Comparison of ENCODE assay signal across 8 cellular contexts in genomic region chr11:119361056-119361787, GRCh38. TPM values are rescaled to one million over a fixed set of nuclear protein-coding genes. Genes with fewer than 3 reads are reported as not detected.
DNase-seq lines count a peak whose midpoint lies in the region; ATAC-seq and TF ChIP-seq lines count a peak whose summit lies in the region.

No MANE protein-coding gene starts in this region.

- H3K27ac ChIP-seq in 22Rv1 (peak overlapping the region; percentile 82), GM23248 (peak overlapping the region; percentile 49), subcutaneous abdominal adipose tissue (ENCODE audit: low read depth, low read length) (peak overlapping the region; percentile 50)

- no peak overlapping the region for H2AFZ ChIP-seq in GM23248

- no peaks in the 10 kb centered on the region for H3K36me3 ChIP-seq in GM23248 (ENCODE audit: low read depth)
- H3K36me3 ChIP-seq in subcutaneous abdominal adipose tissue (ENCODE audit: control insufficient read depth in 5 of 5, insufficient read depth in 5 of 5, low read length in 5 of 5) = no peaks in the 10 kb centered on the region

- H3K4me2 ChIP-seq in GM23248 (ENCODE audit: unreplicated experiment) = peak overlapping the region; percentile 47

- H3K4me3 ChIP-seq in GM23248 (no peak overlapping the region), subcutaneous abdominal adipose tissue (ENCODE audit: low read depth in 1 of 5, low read length in 5 of 5) (no peak overlapping the region)

- H3K79me2 ChIP-seq in GM23248 (ENCODE audit: insufficient read depth) = no peaks in the 10 kb centered on the region

- in situ Hi-C loops in GM23248 (cut with MboI) = no loop called here

- H3F3A ChIP-seq in GM23248 (ENCODE audit: insufficient read depth) = peaks cover 26% of the 10 kb centered on the region

- H3K9me2 ChIP-seq in GM23248 (ENCODE audit: insufficient read depth) = no peaks in the 10 kb centered on the region

- H3K4me1 ChIP-seq in GM23248 (ENCODE audit: insufficient read depth) (peaks cover 32% of the 10 kb centered on the region), subcutaneous abdominal adipose tissue (ENCODE audit: control insufficient read depth in 5 of 5, insufficient read depth in 5 of 5, low read length in 5 of 5) (peaks cover 1 to 48% (median 18%) of the 10 kb centered on the region in 5 donors)

- H3K27me3 ChIP-seq in GM23248 (replicated peaks; ENCODE audit: insufficient read depth) (0 out of 2 replicates have a peak, but pooled peaks cover 6% of the 10 kb centered on the region), subcutaneous abdominal adipose tissue (ENCODE audit: control insufficient read depth in 5 of 5, insufficient read depth in 4 of 5, low read length in 5 of 5) (peaks cover 10 to 17% (median 15%) of the 10 kb centered on the region in 5 donors)

- no peak for TF ChIP-seq CTCF in 22Rv1 (IDR thresholded peaks at IDR 0.05)

- no peaks in the 10 kb centered on the region for H4K20me1 ChIP-seq in GM23248 (ENCODE audit: insufficient read depth)

- ATAC-seq in HG03469 (IDR thresholded peaks at IDR 0.05; ENCODE audit: unreplicated experiment) (no peak), HG02970 (IDR thresholded peaks at IDR 0.05; ENCODE audit: low FRiP score, unreplicated experiment) (no peak)

- WGBS in GM23248 (ENCODE audit: low coverage in 1 of 2, low lambda C conversion rate in 2 of 2, missing lambda C conversion rate in 2 of 2), 2 experiments = 20 to 23% methylated on average over 8 of the region's 8 CpGs

- peak; percentile 92 for DNase-seq in GM23248
- peak; percentile 94 for DNase-seq in NCI-H82 treated with DMSO at 0.1 percent for 48 hours (lab: John Stamatoyannopoulos, UW; ENCODE audit: unreplicated experiment)
- peak; percentile 68 for DNase-seq in cerebellum (ENCODE audit: low spot score)
- peak; percentile 54 for DNase-seq in medulla oblongata (ENCODE audit: extremely low spot score)

- H3K9ac ChIP-seq in GM23248 = no peak overlapping the region
- no peak overlapping the region for H3K9ac ChIP-seq in subcutaneous abdominal adipose tissue (ENCODE audit: low read length in 5 of 5)

- no peaks in the 10 kb centered on the region for H3K9me3 ChIP-seq in GM23248 (ENCODE audit: low read depth)
- no peaks in the 10 kb centered on the region for H3K9me3 ChIP-seq in subcutaneous abdominal adipose tissue (ENCODE audit: control insufficient read depth in 5 of 5, low read length in 5 of 5)

RNA-seq across cellular contexts. Expression of gene MFRP, which starts 14.7 kb away (rescaled TPM):
- total RNA-seq in GM23248 (2014; rRNA removed; shearing (Covaris generic)) = 0.13 TPM in 1 of 2 replicates, not detected in the other
- not detected in 2 replicates for polyA plus RNA-seq in GM23248 (2016; fragmentation: Nextera tagmentation; extraction: Ambion mirVana)
- total RNA-seq in cerebellum = not detected

RNA-seq across cellular contexts. Expression of gene USP2, which starts 20.3 kb away (rescaled TPM):
- total RNA-seq in GM23248 (2014; rRNA removed; shearing (Covaris generic)) = not detected in 2 replicates
- 0.30 and 0.33 TPM in 2 replicates for polyA plus RNA-seq in GM23248 (2016; fragmentation: Nextera tagmentation; extraction: Ambion mirVana)
- 1.1 TPM for total RNA-seq in cerebellum

RNA-seq across cellular contexts. Expression of gene C1QTNF5, which starts 20.5 kb away (rescaled TPM):
- total RNA-seq in GM23248 (2014; rRNA removed; shearing (Covaris generic)) = 23.4 and 27.9 TPM in 2 replicates
- 4.5 and 6.2 TPM in 2 replicates for polyA plus RNA-seq in GM23248 (2016; fragmentation: Nextera tagmentation; extraction: Ambion mirVana)
- 3.4 TPM for total RNA-seq in cerebellum

RNA-seq across cellular contexts. Expression of gene RNF26, which starts 26.9 kb away (rescaled TPM):
- 6.4 and 8.0 TPM in 2 replicates for total RNA-seq in GM23248 (2014; rRNA removed; shearing (Covaris generic))
- polyA plus RNA-seq in GM23248 (2016; fragmentation: Nextera tagmentation; extraction: Ambion mirVana) = 49.5 and 53.1 TPM in 2 replicates
- total RNA-seq in cerebellum = 3.8 TPM

RNA-seq across cellular contexts. Expression of gene MCAM, which starts 44.3 kb away (rescaled TPM):
- 40.4 and 61.3 TPM in 2 replicates for total RNA-seq in GM23248 (2014; rRNA removed; shearing (Covaris generic))
- polyA plus RNA-seq in GM23248 (2016; fragmentation: Nextera tagmentation; extraction: Ambion mirVana) = 8.6 and 10.5 TPM in 2 replicates
- 12.1 TPM for total RNA-seq in cerebellum
